21 cellular contexts compared by ENCODE assay signal in the genomic region with DNA sequence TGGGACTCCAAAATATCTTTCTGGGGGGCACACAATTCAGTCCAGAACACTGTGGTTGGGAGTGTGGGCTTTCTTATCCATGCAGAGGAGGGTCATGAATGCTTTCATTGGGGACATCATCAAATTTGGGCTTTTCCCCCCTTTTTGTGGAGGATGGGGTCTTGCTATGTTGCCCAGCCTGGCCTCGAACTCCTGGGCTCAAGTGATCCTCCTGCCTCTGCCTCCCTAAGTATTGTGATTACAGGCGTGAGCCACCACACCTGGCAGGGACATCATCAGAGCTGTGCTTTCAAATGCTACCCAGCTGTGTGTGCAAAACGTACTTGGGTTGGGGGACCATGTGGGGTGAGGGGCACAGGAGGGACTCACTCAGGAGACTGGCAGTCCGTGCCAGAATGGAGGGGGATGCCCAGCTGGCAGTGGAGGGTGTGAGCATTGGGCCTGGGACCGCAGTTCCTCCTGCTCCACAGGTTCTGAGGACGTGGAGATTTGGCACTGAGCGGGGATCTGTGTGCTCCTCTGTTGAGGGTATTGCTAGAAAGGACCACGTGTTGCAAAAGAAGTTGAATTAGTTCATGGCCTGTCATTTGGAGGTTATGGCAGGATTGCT. TPM values are rescaled to one million over a fixed set of nuclear protein-coding genes. Genes with fewer than 3 reads are reported as not detected.
DNase-seq lines count a peak whose midpoint lies in the region; ATAC-seq and TF ChIP-seq lines count a peak whose summit lies in the region.
"Had no signal": no experiment of that assay in that cellular context is flagged by ENCODE, and none has a peak within 500 bp of the region (broad histone marks: within the 10 kb centered on the region; RNA-seq: fewer than 3 reads in every experiment).

No MANE protein-coding gene starts in this region.

- no peak for DNase-seq in cardiac muscle cell (ENCODE audit: low read depth in 1 of 2, low spot score in 1 of 2)
- DNase-seq in heart right ventricle, result no peak
- no peak for DNase-seq in central memory CD8-positive, alpha-beta T cell (ENCODE audit: low spot score in 2 of 2)
- DNase-seq in osteocyte (ENCODE audit: extremely low spot score, unreplicated experiment), result peak; percentile 76
- DNase-seq in SJCRH30, result no peak
- no peak for DNase-seq in activated naive CD8-positive, alpha-beta T cell treated with anti-CD3 and anti-CD28 coated beads for 36 hours
- DNase-seq in tibial artery, result no peak
- DNase-seq: Calu3; CD8-positive, alpha-beta memory T cell; EL; GF-D8; GOT3; KBM-7; MM.1S; NCI-H1048; NCI-H1417 treated with DMSO at 0.1 percent for 48 hours; NCI-H187; NCI-H446; NCI-H526 treated with DMSO at 0.1 percent for 48 hours; Right ventricle myocardium superior had no signal

- H3K36me3 Mint-ChIP-seq in central memory CD8-positive, alpha-beta T cell (ENCODE audit: insufficient read depth), result peaks cover 1% of the 10 kb centered on the region
- no peaks in the 10 kb centered on the region for H3K36me3 Mint-ChIP-seq in osteocyte (ENCODE audit: unreplicated experiment)
- H3K36me3 Mint-ChIP-seq in activated naive CD8-positive, alpha-beta T cell treated with anti-CD3 and anti-CD28 coated beads for 36 hours, result no peaks in the 10 kb centered on the region

- no peak overlapping the region for H3K4me3 Mint-ChIP-seq in central memory CD8-positive, alpha-beta T cell
- no peak overlapping the region for H3K4me3 Mint-ChIP-seq in osteocyte (ENCODE audit: unreplicated experiment)
- H3K4me3 Mint-ChIP-seq in activated naive CD8-positive, alpha-beta T cell treated with anti-CD3 and anti-CD28 coated beads for 36 hours, result no peak overlapping the region
- H3K4me3 Mint-ChIP-seq: CD8-positive, alpha-beta memory T cell had no signal

- intact Hi-C loops in heart right ventricle (cut with DNase I), result no loop called here
- intact Hi-C loops in tibial artery (cut with DNase I; ENCODE audit: low total_unique reads), result no loop called here

- no peaks in the 10 kb centered on the region for H3K4me1 Mint-ChIP-seq in central memory CD8-positive, alpha-beta T cell
- H3K4me1 Mint-ChIP-seq in osteocyte (ENCODE audit: unreplicated experiment), result peaks cover 9% of the 10 kb centered on the region
- no peaks in the 10 kb centered on the region for H3K4me1 Mint-ChIP-seq in activated naive CD8-positive, alpha-beta T cell treated with anti-CD3 and anti-CD28 coated beads for 36 hours
- H3K4me1 Mint-ChIP-seq: CD8-positive, alpha-beta memory T cell had no signal

- H3K36me3 ChIP-seq in cardiac muscle cell, result no peaks in the 10 kb centered on the region
- H3K36me3 ChIP-seq in heart right ventricle, result no peaks in the 10 kb centered on the region
- H3K36me3 ChIP-seq in SJCRH30, result no peaks in the 10 kb centered on the region
- H3K36me3 ChIP-seq in tibial artery, result no peaks in the 10 kb centered on the region

- TF ChIP-seq CTCF in cardiac muscle cell (IDR thresholded peaks at IDR 0.05; ENCODE audit: low read depth, low read length), result no peak
- TF ChIP-seq CTCF in heart right ventricle (IDR thresholded peaks at IDR 0.05), result no peak
- TF ChIP-seq CTCF in osteocyte (IDR thresholded peaks at IDR 0.05), result no peak
- TF ChIP-seq CTCF in tibial artery (IDR thresholded peaks at IDR 0.05), result no peak

- peak overlapping the region; percentile 30 for H3K27ac Mint-ChIP-seq in central memory CD8-positive, alpha-beta T cell (ENCODE audit: low read depth)
- H3K27ac Mint-ChIP-seq in osteocyte (ENCODE audit: unreplicated experiment), result no peak overlapping the region
- no peak overlapping the region for H3K27ac Mint-ChIP-seq in activated naive CD8-positive, alpha-beta T cell treated with anti-CD3 and anti-CD28 coated beads for 36 hours
- H3K27ac Mint-ChIP-seq: CD8-positive, alpha-beta memory T cell had no signal

- no peaks in the 10 kb centered on the region for H3K27me3 ChIP-seq in cardiac muscle cell
- peaks cover 0 to 3% (median 0%) of the 10 kb centered on the region in 7 donors for H3K27me3 ChIP-seq in heart right ventricle
- H3K27me3 ChIP-seq in SJCRH30, result no peaks in the 10 kb centered on the region
- H3K27me3 ChIP-seq in tibial artery, result no peaks in the 10 kb centered on the region

- peaks cover 8% of the 10 kb centered on the region for H3K27me3 Mint-ChIP-seq in central memory CD8-positive, alpha-beta T cell
- H3K27me3 Mint-ChIP-seq in osteocyte (ENCODE audit: unreplicated experiment), result peaks cover 3% of the 10 kb centered on the region
- no peaks in the 10 kb centered on the region for H3K27me3 Mint-ChIP-seq in activated naive CD8-positive, alpha-beta T cell treated with anti-CD3 and anti-CD28 coated beads for 36 hours

- peaks cover 26% of the 10 kb centered on the region for H3K4me1 ChIP-seq in cardiac muscle cell (ENCODE audit: low read depth)
- H3K4me1 ChIP-seq in heart right ventricle, result peaks cover 0 to 20% (median 14%) of the 10 kb centered on the region in 9 donors
- H3K4me1 ChIP-seq in SJCRH30, result no peaks in the 10 kb centered on the region
- peaks cover 0 to 17% (median 13%) of the 10 kb centered on the region in 4 donors for H3K4me1 ChIP-seq in tibial artery

- H3K4me3 ChIP-seq in cardiac muscle cell (no peak overlapping the region), heart right ventricle (no peak overlapping the region), SJCRH30 (no peak overlapping the region), tibial artery (no peak overlapping the region)

- H3K9me3 ChIP-seq in cardiac muscle cell (ENCODE audit: low read depth) (no peaks in the 10 kb centered on the region), heart right ventricle (peaks cover 0 to 4% (median 0%) of the 10 kb centered on the region in 11 donors), SJCRH30 (replicated peaks) (no peaks in the 10 kb centered on the region), tibial artery (no peaks in the 10 kb centered on the region)

- H3K27ac ChIP-seq in cardiac muscle cell (peak overlapping the region; percentile 28), heart right ventricle (no peak overlapping the region), SJCRH30 (no peak overlapping the region), tibial artery (no peak overlapping the region)
- H3K27ac ChIP-seq: C4-2B had no signal

- ATAC-seq in heart right ventricle, result no peak
- ATAC-seq in central memory CD8-positive, alpha-beta T cell (replicated peaks; ENCODE audit: extremely low read depth, poor library complexity, severe bottlenecking), result no peak

- no peaks in the 10 kb centered on the region for H3K9me3 Mint-ChIP-seq in central memory CD8-positive, alpha-beta T cell
- H3K9me3 Mint-ChIP-seq in osteocyte (ENCODE audit: unreplicated experiment), result peaks cover 5% of the 10 kb centered on the region
- H3K9me3 Mint-ChIP-seq in activated naive CD8-positive, alpha-beta T cell treated with anti-CD3 and anti-CD28 coated beads for 36 hours, result peaks cover 1% of the 10 kb centered on the region

- 83% methylated on average over 8 of the region's 8 CpGs for whole genome bisulfite sequencing in heart right ventricle, 2 donors

RNA-seq across cellular contexts. Expression of a gene that starts 24.4 kb away (rescaled TPM):
- total RNA-seq in cardiac muscle cell (75.9 and 134 TPM in 2 replicates), heart right ventricle (10 to 100 TPM in 9 of 10 donors, 1 to 10 TPM in 1; 9.5 to 50.5 (median 19.6) TPM), osteocyte (2.2 and 2.8 TPM in 2 replicates)
- polyA plus RNA-seq in cardiac muscle cell (96.8 and 116 TPM in 2 replicates), heart right ventricle (10 to 100 TPM; 15.4 to 34.8 TPM)
- total RNA-seq in SJCRH30 (2014; rRNA removed; shearing (Covaris generic)), result 0.06 and 0.28 TPM in 2 replicates
- total RNA-seq in activated naive CD8-positive, alpha-beta T cell treated with anti-CD3 and anti-CD28 coated beads for 36 hours, result 10 to 100 TPM; 26.3 to 30.2 TPM
